In genomic region chr7:97027427-97028234, GRCh38 we compare ENCODE assay signal across 1 cellular context.
A peak's percentile ranks its signal among the peaks of the same experiment; 100 is the strongest.
TF ChIP-seq lines count a peak whose summit lies in the region.

No MANE protein-coding gene starts in this region.

TF ChIP-seq in HepG2, 621 proteins besides CTCF, POLR2A, EP300 and RAD21 (continued from another document and continues in another):
- no peak for TF ChIP-seq ZBTB46 (CRISPR knock-in tag; IDR thresholded peaks at IDR 0.05; ENCODE audit: borderline replicate concordance)
- TF ChIP-seq CREM (IDR thresholded peaks at IDR 0.05): no peak
- no peak for TF ChIP-seq CREM (CRISPR knock-in tag; IDR thresholded peaks at IDR 0.05)
- no peak for TF ChIP-seq ZNF639 (CRISPR knock-in tag; conservative IDR thresholded peaks at IDR 0.05)
- no peak for TF ChIP-seq IKZF1 (IDR thresholded peaks at IDR 0.05)
- TF ChIP-seq ZNF792 (CRISPR knock-in tag; IDR thresholded peaks at IDR 0.05): no peak
- peak; percentile 69; the same call in 1 of the 2 replicates for TF ChIP-seq ZNF512B (CRISPR knock-in tag; IDR thresholded peaks at IDR 0.05; ENCODE audit: borderline replicate concordance)
- TF ChIP-seq GTF3A (CRISPR knock-in tag; conservative IDR thresholded peaks at IDR 0.05): no peak
- TF ChIP-seq ZNF550 (CRISPR knock-in tag; IDR thresholded peaks at IDR 0.05; ENCODE audit: borderline replicate concordance): no peak
- TF ChIP-seq ERF (CRISPR knock-in tag; IDR thresholded peaks at IDR 0.05): peak; percentile 50; the same call in 1 of the 2 replicates
- TF ChIP-seq ZBTB14 (CRISPR knock-in tag; IDR thresholded peaks at IDR 0.05): no peak
- TF ChIP-seq NR2F6 (IDR thresholded peaks at IDR 0.05): no peak
- 0 out of 2 replicates have a peak, but pooled peaks have one; percentile 24 for TF ChIP-seq NR2F6 (CRISPR knock-in tag; IDR thresholded peaks at IDR 0.05)
- no peak for TF ChIP-seq MED1 (CRISPR knock-in tag; IDR thresholded peaks at IDR 0.05)
- no peak for TF ChIP-seq SMAD3 (CRISPR knock-in tag; IDR thresholded peaks at IDR 0.05)
- TF ChIP-seq ZNF710 (CRISPR knock-in tag; IDR thresholded peaks at IDR 0.05; ENCODE audit: borderline replicate concordance): no peak
- no peak for TF ChIP-seq ZNF670 (CRISPR knock-in tag; IDR thresholded peaks at IDR 0.05; ENCODE audit: borderline replicate concordance)
- no peak for TF ChIP-seq TAF15 (IDR thresholded peaks at IDR 0.05; ENCODE audit: low read depth, low read length, poor library complexity, severe bottlenecking)
- TF ChIP-seq PRDM15 (CRISPR knock-in tag; IDR thresholded peaks at IDR 0.05): no peak
- no peak for TF ChIP-seq ZNF879 (CRISPR knock-in tag; IDR thresholded peaks at IDR 0.05)
- no peak for TF ChIP-seq ZNF121 (CRISPR knock-in tag; IDR thresholded peaks at IDR 0.05)
- TF ChIP-seq ZNF513 (CRISPR knock-in tag; conservative IDR thresholded peaks at IDR 0.05): no peak
- TF ChIP-seq ZNF619 (CRISPR knock-in tag; IDR thresholded peaks at IDR 0.05): no peak
- no peak for TF ChIP-seq NR2F1 (CRISPR knock-in tag; IDR thresholded peaks at IDR 0.05)
- TF ChIP-seq ZBTB10 (CRISPR knock-in tag; IDR thresholded peaks at IDR 0.05; ENCODE audit: borderline replicate concordance): no peak
- no peak for TF ChIP-seq IRX3 (CRISPR knock-in tag; IDR thresholded peaks at IDR 0.05; ENCODE audit: borderline replicate concordance, low read depth)
- no peak for TF ChIP-seq ZSCAN9 (CRISPR knock-in tag; IDR thresholded peaks at IDR 0.05; ENCODE audit: borderline replicate concordance)
- no peak for TF ChIP-seq ZNF343 (CRISPR knock-in tag; IDR thresholded peaks at IDR 0.05)
- TF ChIP-seq KLF9 (CRISPR knock-in tag; IDR thresholded peaks at IDR 0.05; ENCODE audit: low read depth): no peak
- TF ChIP-seq ZFP36 (IDR thresholded peaks at IDR 0.05; ENCODE audit: borderline replicate concordance, low read depth, low read length, partially characterized antibody): no peak
- TF ChIP-seq KDM3A (CRISPR knock-in tag; IDR thresholded peaks at IDR 0.05; ENCODE audit: low read depth): peak; percentile 37; the same call in 1 of the 2 replicates
- TF ChIP-seq CSRNP1 (CRISPR knock-in tag; IDR thresholded peaks at IDR 0.05): no peak
- TF ChIP-seq CHCHD3 (CRISPR knock-in tag; IDR thresholded peaks at IDR 0.05): no peak
- no peak for TF ChIP-seq ZIK1 (CRISPR knock-in tag; IDR thresholded peaks at IDR 0.05; ENCODE audit: borderline replicate concordance, low read depth)
- TF ChIP-seq KLF13 (CRISPR knock-in tag; IDR thresholded peaks at IDR 0.05): no peak
- no peak for TF ChIP-seq SP4 (CRISPR knock-in tag; IDR thresholded peaks at IDR 0.05)
- TF ChIP-seq ZMYM2 (CRISPR knock-in tag; IDR thresholded peaks at IDR 0.05): no peak
- no peak for TF ChIP-seq NCOA1 (CRISPR knock-in tag; IDR thresholded peaks at IDR 0.05)
